18 cellular contexts compared by ENCODE assay signal in genomic region chr7:26533163-26533562, GRCh38.
A peak's percentile ranks its signal among the peaks of the same experiment; 100 is the strongest.
DNase-seq lines count a peak whose midpoint lies in the region; ATAC-seq, FAIRE-seq and TF ChIP-seq lines count a peak whose summit lies in the region.
"Had no signal": no experiment of that assay in that cellular context is flagged by ENCODE, and none has a peak within 500 bp of the region (broad histone marks: within the 10 kb centered on the region; RNA-seq: fewer than 3 reads in every experiment).

No MANE protein-coding gene starts in this region.

- no peaks in the 10 kb centered on the region for H3K9me1 ChIP-seq in keratinocyte (ENCODE audit: control insufficient read depth, extremely low read depth, insufficient read depth, low read length)

- DNase-seq in A673 (ENCODE audit: low spot score): peak; percentile 72
- no peak for DNase-seq in D721Med (ENCODE audit: insufficient read length, low spot score)
- DNase-seq in NCI-H526 treated with DMSO at 0.1 percent for 48 hours (lab: John Stamatoyannopoulos, UW): peak; percentile 35
- DNase-seq in keratinocyte (ENCODE audit: low read depth, low spot score): no peak
- no peak for DNase-seq in inferior parietal cortex (ENCODE audit: extremely low spot score)
- DNase-seq in HEK293T (ENCODE audit: extremely low spot score): no peak
- no peak for DNase-seq in lower lobe of right lung
- DNase-seq in GM20000 (ENCODE audit: low spot score): no peak
- DNase-seq: AML-193; Caco-2; CD4-positive, alpha-beta T cell; DMS153; DMS79 treated with DMSO at 0.1 percent for 48 hours; H9 had no signal

- CTCF ChIA-PET in A673 (lab: Charles Lee): no interaction called here
- CTCF ChIA-PET in HEK293T (lab: Yijun Ruan, JAX): no interaction called here

- H3K79me2 ChIP-seq in keratinocyte (ENCODE audit: control insufficient read depth, insufficient read depth, low read length): no peaks in the 10 kb centered on the region

- POLR2A ChIA-PET in A673 (lab: Charles Lee; ENCODE audit: low non-redundant PET): interaction anchor here (0.7 kb wide), 1 partner anchor 780 kb away, joined by 5 read pairs; no protein-coding TSS in a partner anchor
- POLR2A ChIA-PET in HEK293T (lab: Yijun Ruan, JAX): no interaction called here

- H3K9me3 ChIP-seq in A673 (ENCODE audit: low read depth, low read length, poor library complexity, severe bottlenecking): no peaks in the 10 kb centered on the region
- no peaks in the 10 kb centered on the region for H3K9me3 ChIP-seq in keratinocyte (ENCODE audit: control insufficient read depth, low read depth, low read length)
- no peaks in the 10 kb centered on the region for H3K9me3 ChIP-seq in lower lobe of right lung
- H3K9me3 ChIP-seq: Caco-2 had no signal

- no TSS peak for BruUV-seq in A673 (replicated peaks; lab: Mats Ljungman, UMichigan)

- peak; percentile 82 for FAIRE-seq in D721Med (lab: Jason Lieb, UNC)
- FAIRE-seq in keratinocyte (lab: Jason Lieb, UNC): peak; percentile 9
- FAIRE-seq: A204.1, GM12878, H1 had no signal

- no peaks in the 10 kb centered on the region for H4K20me1 ChIP-seq in keratinocyte (ENCODE audit: control insufficient read depth, extremely low read depth, insufficient read depth, low read length)

- no peak overlapping the region for H3K9ac ChIP-seq in keratinocyte (ENCODE audit: control insufficient read depth, extremely low read depth, insufficient read depth, low read length)

- ATAC-seq in lower lobe of right lung: no peak
- ATAC-seq: GM12878 had no signal

- H3K27me3 ChIP-seq in A673 (replicated peaks; ENCODE audit: insufficient read depth, low read depth, low read length, poor library complexity): peaks cover 86% of the 10 kb centered on the region
- H3K27me3 ChIP-seq in keratinocyte (ENCODE audit: control insufficient read depth, extremely low read depth, insufficient read depth, low read length): peaks cover 14% of the 10 kb centered on the region
- H3K27me3 ChIP-seq in lower lobe of right lung (ENCODE audit: low read depth): no peaks in the 10 kb centered on the region

- H3K4me3 ChIP-seq in A673 (ENCODE audit: low read depth, low read length, poor library complexity, severe bottlenecking) (no peak overlapping the region), keratinocyte (ENCODE audit: control insufficient read depth in 2 of 3, extremely low read depth in 1 of 3, insufficient read depth in 2 of 3, low read depth in 1 of 3, low read length in 3 of 3) (no peak overlapping the region), lower lobe of right lung (no peak overlapping the region)
- H3K4me3 ChIP-seq: GM12878 had no signal

- H3K4me1 ChIP-seq in A673 (ENCODE audit: insufficient read depth, low read length, poor library complexity, severe bottlenecking): peaks cover 15% of the 10 kb centered on the region
- H3K4me1 ChIP-seq in keratinocyte (ENCODE audit: control insufficient read depth, extremely low read depth, insufficient read depth, low read length): no peaks in the 10 kb centered on the region
- no peaks in the 10 kb centered on the region for H3K4me1 ChIP-seq in lower lobe of right lung
- H3K4me1 ChIP-seq: Caco-2 had no signal

- no peak overlapping the region for H3K4me2 ChIP-seq in keratinocyte (ENCODE audit: control insufficient read depth, extremely low read depth, insufficient read depth, low read depth, low read length)

- dilution Hi-C loops in keratinocyte (cut with MboI; ENCODE audit: extremely low pct_ligation_motif_present, low sequenced_read_pairs): no loop called here

- H3K27ac ChIP-seq in A673 (ENCODE audit: low read depth, low read length, poor library complexity, severe bottlenecking) (no peak overlapping the region), keratinocyte (ENCODE audit: control insufficient read depth, insufficient read depth, low read length) (no peak overlapping the region), lower lobe of right lung (no peak overlapping the region)
- H3K27ac ChIP-seq: C4-2B had no signal

- H3K36me3 ChIP-seq in A673 (ENCODE audit: insufficient read depth, low read length, poor library complexity, severe bottlenecking) (no peaks in the 10 kb centered on the region), keratinocyte (ENCODE audit: control insufficient read depth in 2 of 2, extremely low read depth in 1 of 2, insufficient read depth in 2 of 2, low read length in 2 of 2) (no peaks in the 10 kb centered on the region), lower lobe of right lung (no peaks in the 10 kb centered on the region)

- no peak overlapping the region for H2AFZ ChIP-seq in keratinocyte (ENCODE audit: control insufficient read depth, low read length)

- no peak for TF ChIP-seq CTCF in A673 (conservative IDR thresholded peaks at IDR 0.05; ENCODE audit: low read depth, low read length)
- TF ChIP-seq CTCF in D721Med (IDR thresholded peaks at IDR 0.05; ENCODE audit: insufficient read depth, missing control alignments): no peak
- no peak for TF ChIP-seq CTCF in keratinocyte (optimal IDR thresholded peaks at IDR 0.05 in 1 of 3, IDR thresholded peaks at IDR 0.05 in 1 of 3, conservative IDR thresholded peaks at IDR 0.05 in 1 of 3; ENCODE audit: extremely low read depth in 1 of 3, insufficient read depth in 2 of 3, low read length in 3 of 3)
- no peak for TF ChIP-seq CTCF in lower lobe of right lung (IDR thresholded peaks at IDR 0.05)
- no peak for TF ChIP-seq CTCF in GM20000 (IDR thresholded peaks at IDR 0.05; ENCODE audit: extremely low read depth, missing control alignments)

- intact Hi-C loops in A673 (cut with micrococcal nuclease; ENCODE audit: unreplicated experiment) (no loop called here), lower lobe of right lung (cut with DNase I) (no loop called here)

TF ChIP-seq in HEK293T, 16 proteins besides CTCF, POLR2A, EP300 and RAD21:
- TF ChIP-seq HDGF (IDR thresholded peaks at IDR 0.05; ENCODE audit: borderline replicate concordance) (no peak), FOXM1 (IDR thresholded peaks at IDR 0.05; ENCODE audit: borderline replicate concordance) (no peak), NFRKB (IDR thresholded peaks at IDR 0.05) (no peak), BHLHE40 (IDR thresholded peaks at IDR 0.05; ENCODE audit: borderline replicate concordance) (no peak), FOXA1 (IDR thresholded peaks at IDR 0.05) (no peak), TARDBP (IDR thresholded peaks at IDR 0.05) (no peak), SUZ12 (IDR thresholded peaks at IDR 0.05) (no peak), ARNT (IDR thresholded peaks at IDR 0.05) (no peak), SP1 (IDR thresholded peaks at IDR 0.05) (no peak), LEF1 (IDR thresholded peaks at IDR 0.05; ENCODE audit: borderline replicate concordance) (no peak)
- TF ChIP-seq, protein P1, sequence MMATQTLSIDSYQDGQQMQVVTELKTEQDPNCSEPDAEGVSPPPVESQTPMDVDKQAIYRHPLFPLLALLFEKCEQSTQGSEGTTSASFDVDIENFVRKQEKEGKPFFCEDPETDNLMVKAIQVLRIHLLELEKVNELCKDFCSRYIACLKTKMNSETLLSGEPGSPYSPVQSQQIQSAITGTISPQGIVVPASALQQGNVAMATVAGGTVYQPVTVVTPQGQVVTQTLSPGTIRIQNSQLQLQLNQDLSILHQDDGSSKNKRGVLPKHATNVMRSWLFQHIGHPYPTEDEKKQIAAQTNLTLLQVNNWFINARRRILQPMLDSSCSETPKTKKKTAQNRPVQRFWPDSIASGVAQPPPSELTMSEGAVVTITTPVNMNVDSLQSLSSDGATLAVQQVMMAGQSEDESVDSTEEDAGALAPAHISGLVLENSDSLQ (IDR thresholded peaks at IDR 0.05): no peak

Comparison
In these comparisons a context has a peak if more than half of its experiments do, and no peak if none do; other contexts are left out.
1. DNase-seq: peak in A673 (single experiment) and NCI-H526 treated with DMSO at 0.1 percent for 48 hours (single experiment); none in D721Med (single experiment), keratinocyte (single experiment), inferior parietal cortex (single experiment), HEK293T (single experiment), lower lobe of right lung (single experiment) and GM20000 (single experiment).